In the genomic region with DNA sequence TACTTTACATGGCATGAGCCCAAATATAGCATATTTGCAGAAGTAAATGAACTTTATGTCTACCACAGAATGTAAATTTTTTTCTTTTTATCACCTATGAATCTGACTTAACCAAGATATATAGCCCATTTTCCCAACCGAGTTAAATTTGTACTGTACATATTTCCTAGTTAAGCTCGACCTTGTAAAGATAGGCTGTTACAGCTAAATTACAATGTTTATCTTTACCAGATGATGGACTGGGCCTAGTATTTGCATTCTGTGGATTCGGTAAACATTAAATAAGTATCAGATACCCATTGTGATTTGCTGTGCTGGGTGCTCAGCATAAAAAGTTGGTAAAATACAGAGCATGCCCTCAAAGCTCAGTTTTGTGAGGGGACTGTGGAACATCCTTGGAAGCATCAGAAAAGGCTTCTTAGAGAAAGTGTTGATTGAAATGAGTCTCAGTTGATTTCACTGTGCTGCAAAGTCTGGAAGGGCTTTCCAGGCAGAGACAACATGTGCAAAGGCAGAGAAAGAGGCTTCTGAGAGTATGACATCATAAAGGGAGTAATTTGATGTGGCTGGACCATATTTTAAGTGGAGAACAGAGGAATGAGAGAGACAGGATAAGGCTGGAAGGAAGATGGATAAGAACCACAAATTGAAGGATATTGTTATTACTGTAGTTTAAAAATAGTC, we compare ENCODE assay signal across 15 cellular contexts. TPM values are rescaled to one million over a fixed set of nuclear protein-coding genes. Genes with fewer than 3 reads are reported as not detected.
DNase-seq lines count a peak whose midpoint lies in the region; ATAC-seq, FAIRE-seq and TF ChIP-seq lines count a peak whose summit lies in the region.
"Had no signal": no experiment of that assay in that cellular context is flagged by ENCODE, and none has a peak within 500 bp of the region (broad histone marks: within the 10 kb centered on the region; RNA-seq: fewer than 3 reads in every experiment).

No MANE protein-coding gene starts in this region.

- H3K79me2 ChIP-seq in GM12878 (ENCODE audit: control insufficient read depth, insufficient read depth, low read length): no peaks in the 10 kb centered on the region
- H3K79me2 ChIP-seq in trophoblast cell (ENCODE audit: control insufficient read depth, insufficient read depth, low read length, poor library complexity): no peaks in the 10 kb centered on the region

- H3K18ac ChIP-seq in IMR-90 (ENCODE audit: low read depth, low read length) (peak overlapping the region; percentile 52; the same call in 1 of the 2 replicates), trophoblast cell (ENCODE audit: low read length) (peak overlapping the region; percentile 53)

- no peak overlapping the region for H2AFZ ChIP-seq in IMR-90 (replicated peaks; ENCODE audit: low read length, poor library complexity)
- no peak overlapping the region for H2AFZ ChIP-seq in GM12878 (ENCODE audit: control insufficient read depth, low read depth, low read length)
- no peak overlapping the region for H2AFZ ChIP-seq in trophoblast cell (ENCODE audit: insufficient read depth, low read length, poor library complexity)

- H4K12ac ChIP-seq in trophoblast cell (ENCODE audit: low read depth, low read length): no peak overlapping the region

- H3K14ac ChIP-seq in IMR-90 (replicated peaks; ENCODE audit: low read depth, low read length) (peak overlapping the region; percentile 26), trophoblast cell (ENCODE audit: low read length) (no peak overlapping the region)

- no peak for FAIRE-seq in GM12878 (lab: Jason Lieb, UNC)

- TF ChIP-seq EP300 in GM12878 (IDR thresholded peaks at IDR 0.05; ENCODE audit: borderline replicate concordance in 1 of 2, control insufficient read depth in 1 of 2, low read depth in 2 of 2, low read length in 2 of 2): no peak

- CTCF ChIA-PET in IMR-90 (lab: Yijun Ruan, JAX): no interaction called here
- CTCF ChIA-PET in GM12878 (lab: Yijun Ruan, JAX): interaction anchor here (0.5 to 2.1 kb wide), 2 partner anchors 18 to 148 kb away, joined by 3 to 5 read pairs; no protein-coding TSS in a partner anchor

- H2AK5ac ChIP-seq in IMR-90 (ENCODE audit: low read depth, low read length): no peak overlapping the region
- H2AK5ac ChIP-seq in trophoblast cell (ENCODE audit: low read length): no peak overlapping the region

- H2BK120ac ChIP-seq in IMR-90 (ENCODE audit: low read depth, low read length) (no peak overlapping the region), trophoblast cell (ENCODE audit: insufficient read depth, low read length, poor library complexity) (no peak overlapping the region)

- POLR2A ChIA-PET in IMR-90 (lab: Charles Lee; ENCODE audit: unreplicated experiment) (interaction anchor here (1.1 kb wide), 1 partner anchor 10 kb away, joined by 3 read pairs; no protein-coding TSS in a partner anchor), GM12878 (lab: Charles Lee) (interaction anchor here (0.5 kb wide), 1 partner anchor 110 kb away, joined by 3 read pairs; no protein-coding TSS in a partner anchor)

- no peaks in the 10 kb centered on the region for H3K27me3 Mint-ChIP-seq in activated T-cell treated with anti-CD3 and anti-CD28 coated beads, Interleukin-2, amount 50 U/mL, for 72 hours (ENCODE audit: low read depth)
- H3K27me3 Mint-ChIP-seq: activated CD8-positive, alpha-beta T cell treated with anti-CD3 and anti-CD28 coated beads for 36 hours; IgD-negative memory B cell had no signal

- peaks cover 14% of the 10 kb centered on the region for H3K4me1 ChIP-seq in IMR-90 (ENCODE audit: control insufficient read depth, insufficient read depth, low read length)
- no peaks in the 10 kb centered on the region for H3K4me1 ChIP-seq in GM12878 (ENCODE audit: control insufficient read depth, insufficient read depth, low read length)
- no peaks in the 10 kb centered on the region for H3K4me1 ChIP-seq in trophoblast cell (ENCODE audit: control insufficient read depth in 1 of 2, insufficient read depth in 2 of 2, low read length in 2 of 2)
- no peaks in the 10 kb centered on the region for H3K4me1 ChIP-seq in spleen
- H3K4me1 ChIP-seq: ascending aorta had no signal

- TF ChIP-seq POLR2A in IMR-90 (IDR thresholded peaks at IDR 0.05; ENCODE audit: low read depth, low read length) (no peak), GM12878 (IDR thresholded peaks at IDR 0.05; ENCODE audit: low read depth, low read length) (no peak), spleen (IDR thresholded peaks at IDR 0.05) (no peak)

- no peaks in the 10 kb centered on the region for H3K27me3 ChIP-seq in IMR-90 (ENCODE audit: control insufficient read depth, insufficient read depth, low read length)
- H3K27me3 ChIP-seq in GM12878 (replicated peaks in 1 of 2; ENCODE audit: control insufficient read depth in 2 of 2, insufficient read depth in 2 of 2, low read length in 1 of 2): no peaks in the 10 kb centered on the region
- H3K27me3 ChIP-seq in trophoblast cell (ENCODE audit: insufficient read depth, low read length): no peaks in the 10 kb centered on the region
- no peaks in the 10 kb centered on the region for H3K27me3 ChIP-seq in spleen (replicated peaks in 1 of 7)
- H3K27me3 ChIP-seq: ascending aorta, ovary had no signal

- H4K5ac ChIP-seq in IMR-90 (ENCODE audit: low read depth, low read length): no peak overlapping the region; the same call in 1 of the 2 replicates

- intact Hi-C loops in IMR-90 (cut with micrococcal nuclease): no loop called here
- intact Hi-C loops in GM12878 (cut with micrococcal nuclease; ENCODE audit: unreplicated experiment): no loop called here
- intact Hi-C loops in spleen (cut with DNase I; ENCODE audit: low total_unique reads): no loop called here

- H2BK15ac ChIP-seq in IMR-90 (ENCODE audit: low read depth, low read length): no peak overlapping the region

- H2BK20ac ChIP-seq in IMR-90 (ENCODE audit: low read depth, low read length): no peak overlapping the region

- in situ Hi-C loops in IMR-90 (cut with MboI; ENCODE audit: low sequenced_read_pairs) (no loop called here), GM12878 (cut with MboI) (no loop called here)

- H3K23ac ChIP-seq in IMR-90 (ENCODE audit: low read depth, low read length) (peak overlapping the region; percentile 12; the same call in 1 of the 2 replicates), trophoblast cell (ENCODE audit: low read length) (no peak overlapping the region)

- TF ChIP-seq RAD21 in IMR-90 (IDR thresholded peaks at IDR 0.05; ENCODE audit: low read length): no peak
- no peak for TF ChIP-seq RAD21 in GM12878 (IDR thresholded peaks at IDR 0.05; ENCODE audit: insufficient read depth, low read depth, low read length)

- H2BK12ac ChIP-seq in trophoblast cell (ENCODE audit: low read length): no peak overlapping the region

- RAD21 ChIA-PET in GM12878 (lab: Charles Lee; ENCODE audit: unreplicated experiment): interaction anchor here (0.6 kb wide), 1 partner anchor 207 kb away, joined by 3 read pairs; no protein-coding TSS in a partner anchor

- peak overlapping the region; percentile 33; the same call in 1 of the 2 replicates for H3K4me2 ChIP-seq in IMR-90 (ENCODE audit: low read depth, low read length)
- H3K4me2 ChIP-seq in GM12878 (ENCODE audit: control insufficient read depth, insufficient read depth): no peak overlapping the region
- H3K4me2 ChIP-seq in trophoblast cell (ENCODE audit: low read length): no peak overlapping the region

- H3K79me1 ChIP-seq in IMR-90 (ENCODE audit: low read depth in 1 of 2, low read length in 2 of 2) (peaks cover 22 to 44% of the 10 kb centered on the region in 2 experiments), trophoblast cell (ENCODE audit: low read length) (no peaks in the 10 kb centered on the region)

- dilution Hi-C loops in IMR-90 (cut with HindIII; ENCODE audit: low sequenced_read_pairs, unreplicated experiment): no loop called here

- peaks cover 13% of the 10 kb centered on the region for H3K4me1 Mint-ChIP-seq in activated T-cell treated with anti-CD3 and anti-CD28 coated beads, Interleukin-2, amount 50 U/mL, for 72 hours (ENCODE audit: low read depth)

- H4K8ac ChIP-seq in IMR-90 (ENCODE audit: low read depth in 2 of 2, low read length in 2 of 2) (no peak overlapping the region), trophoblast cell (ENCODE audit: low read depth, low read length) (no peak overlapping the region)

- peaks cover 4 to 41% of the 10 kb centered on the region in 2 donors for H3K36me3 Mint-ChIP-seq in activated T-cell treated with anti-CD3 and anti-CD28 coated beads, Interleukin-2, amount 50 U/mL, for 72 hours (ENCODE audit: insufficient read depth in 2 of 2)
- H3K36me3 Mint-ChIP-seq: IgD-negative memory B cell had no signal

- H3K4me3 ChIP-seq in IMR-90 (ENCODE audit: insufficient read depth, low read depth, low read length) (no peak overlapping the region), GM12878 (no peak overlapping the region), trophoblast cell (ENCODE audit: low read depth, low read length) (no peak overlapping the region), spleen (no peak overlapping the region)
- H3K4me3 ChIP-seq: ascending aorta, coronary artery, ovary had no signal

- H3K36me3 ChIP-seq in IMR-90 (ENCODE audit: control insufficient read depth, insufficient read depth, low read length): peaks cover 42% of the 10 kb centered on the region
- peaks cover 8 to 18% of the 10 kb centered on the region in 2 experiments for H3K36me3 ChIP-seq in GM12878 (ENCODE audit: control insufficient read depth in 2 of 2, insufficient read depth in 2 of 2, low read length in 1 of 2)
- peaks cover 47 to 49% of the 10 kb centered on the region in 2 experiments for H3K36me3 ChIP-seq in trophoblast cell (ENCODE audit: control insufficient read depth in 1 of 2, insufficient read depth in 2 of 2, low read length in 2 of 2)
- peaks cover 0 to 100% (median 91%) of the 10 kb centered on the region in 6 donors for H3K36me3 ChIP-seq in spleen
- H3K36me3 ChIP-seq: ovary had no signal

- H4K91ac ChIP-seq in IMR-90 (ENCODE audit: insufficient read depth, low read depth, low read length) (no peak overlapping the region), trophoblast cell (ENCODE audit: low read depth, low read length) (no peak overlapping the region)

- SMC1A ChIA-PET in GM12878 (lab: Charles Lee; ENCODE audit: uncharacterized antibody, unreplicated experiment): no interaction called here

- peaks cover 13% of the 10 kb centered on the region for H3K9me1 ChIP-seq in IMR-90 (ENCODE audit: insufficient read depth, low read length)

- DNase-seq in activated T-cell treated with anti-CD3 and anti-CD28 coated beads, Interleukin-2, amount 50 U/mL, for 72 hours: no peak
- no peak for DNase-seq in activated T-cell treated with anti-CD3 and anti-CD28 coated beads, Interleukin-2, amount 50 U/mL, for 48 hours
- DNase-seq in IMR-90 (peak; percentile 55), GM12878 (ENCODE audit: low read depth, low spot score) (no peak), trophoblast cell (no peak), spleen (no peak)
- DNase-seq in stimulated activated CD4-positive, alpha-beta T cell treated with anti-CD3 and anti-CD28 coated beads, Interleukin-2, amount 100 ng/mL, for 24 hours: no peak
- DNase-seq: activated CD8-positive, alpha-beta T cell treated with anti-CD3 and anti-CD28 coated beads for 36 hours; NCI-H82; ovary; stimulated activated CD4-positive, alpha-beta T cell treated with anti-CD3 and anti-CD28 coated beads, Interleukin-4, amount 100 ng/mL, for 24 hours had no signal

- H3K9me3 Mint-ChIP-seq in activated T-cell treated with anti-CD3 and anti-CD28 coated beads, Interleukin-2, amount 50 U/mL, for 72 hours: no peaks in the 10 kb centered on the region
- H3K9me3 Mint-ChIP-seq: activated CD8-positive, alpha-beta T cell treated with anti-CD3 and anti-CD28 coated beads for 36 hours; IgD-negative memory B cell had no signal

- H3K4ac ChIP-seq in IMR-90 (ENCODE audit: low read depth, low read length) (no peak overlapping the region), trophoblast cell (ENCODE audit: low read depth, low read length) (no peak overlapping the region)

- H3K27ac ChIP-seq in IMR-90 (ENCODE audit: insufficient read depth, low read length) (peak overlapping the region; percentile 52), GM12878 (ENCODE audit: control insufficient read depth, insufficient read depth) (no peak overlapping the region), trophoblast cell (ENCODE audit: low read depth, low read length) (no peak overlapping the region), spleen (no peak overlapping the region)
- H3K27ac ChIP-seq: ascending aorta, coronary artery, ovary had no signal

- WGBS in IMR-90 (ENCODE audit: extremely low coverage in 2 of 2, insufficient read length in 1 of 2), 2 experiments: no CpG with 5 or more reads among the region's 3 CpGs
- 97% methylated on average over 3 of the region's 3 CpGs for WGBS in GM12878 (ENCODE audit: insufficient coverage, insufficient replicate concordance, low lambda C conversion rate, missing lambda C conversion rate)
- WGBS in trophoblast cell (ENCODE audit: extremely low coverage, insufficient coverage, insufficient read length): no CpG with 5 or more reads among the region's 3 CpGs
- WGBS in spleen, 5 donors: 95 to 96% (median 95%) methylated on average over 3 of the region's 3 CpGs

- H3K4me3 Mint-ChIP-seq in activated T-cell treated with anti-CD3 and anti-CD28 coated beads, Interleukin-2, amount 50 U/mL, for 72 hours: no peak overlapping the region
- H3K4me3 Mint-ChIP-seq: activated CD8-positive, alpha-beta T cell treated with anti-CD3 and anti-CD28 coated beads for 36 hours; IgD-negative memory B cell had no signal

- H3K9ac ChIP-seq in IMR-90 (ENCODE audit: low read depth, low read length): no peak overlapping the region
- no peak overlapping the region for H3K9ac ChIP-seq in GM12878 (ENCODE audit: control insufficient read depth, insufficient read depth, low read length)
- no peak overlapping the region for H3K9ac ChIP-seq in trophoblast cell (ENCODE audit: low read length)

- H3K27ac Mint-ChIP-seq in activated T-cell treated with anti-CD3 and anti-CD28 coated beads, Interleukin-2, amount 50 U/mL, for 72 hours: peak overlapping the region; percentile 27
- H3K27ac Mint-ChIP-seq: activated CD8-positive, alpha-beta T cell treated with anti-CD3 and anti-CD28 coated beads for 36 hours had no signal

- BruUV-seq in IMR-90 (replicated peaks; lab: Mats Ljungman, UMichigan) (no TSS peak), GM12878 (replicated peaks; lab: Mats Ljungman, UMichigan) (TSS peak; percentile 27)

- H4K20me1 ChIP-seq in IMR-90 (ENCODE audit: insufficient read depth, low read length) (peaks cover 7% of the 10 kb centered on the region; the same call in 1 of the 2 replicates), GM12878 (ENCODE audit: control insufficient read depth, insufficient read depth) (no peaks in the 10 kb centered on the region)

- H2AK9ac ChIP-seq in IMR-90 (replicated peaks; ENCODE audit: low read depth, low read length, poor library complexity): no peak overlapping the region

- TF ChIP-seq CTCF in IMR-90 (conservative IDR thresholded peaks at IDR 0.05; ENCODE audit: low read depth, low read length) (no peak), GM12878 (IDR thresholded peaks at IDR 0.05 in 2 of 3, conservative IDR thresholded peaks at IDR 0.05 in 1 of 3; ENCODE audit: control insufficient read depth in 2 of 3, extremely low read depth in 1 of 3, insufficient read depth in 1 of 3, low read depth in 3 of 3, low read length in 3 of 3) (no peak), spleen (IDR thresholded peaks at IDR 0.05 in 8 of 11, conservative IDR thresholded peaks at IDR 0.05 in 3 of 11) (no peak)

- H3K56ac ChIP-seq in IMR-90 (ENCODE audit: extremely low read depth, insufficient read depth, low read length): no peak overlapping the region

- H3K9me3 ChIP-seq in IMR-90 (ENCODE audit: control insufficient read depth, insufficient read depth, low read length) (no peaks in the 10 kb centered on the region), GM12878 (replicated peaks; ENCODE audit: control insufficient read depth, insufficient read depth, low read length) (no peaks in the 10 kb centered on the region), trophoblast cell (ENCODE audit: insufficient read depth, low read depth, low read length) (no peaks in the 10 kb centered on the region), spleen (no peaks in the 10 kb centered on the region)
- H3K9me3 ChIP-seq: ascending aorta, ovary had no signal

- peak overlapping the region; percentile 86 for H2BK5ac ChIP-seq in IMR-90 (ENCODE audit: low read depth, low read length, poor library complexity, severe bottlenecking)
- H2BK5ac ChIP-seq in trophoblast cell (ENCODE audit: low read depth, low read length, poor library complexity): no peak overlapping the region

- no peak for ATAC-seq in activated T-cell treated with anti-CD3 and anti-CD28 coated beads, Interleukin-2, amount 50 U/mL, for 72 hours (replicated peaks in 1 of 2)
- ATAC-seq in IMR-90 (ENCODE audit: low read depth): peak; percentile 67
- no peak for ATAC-seq in GM12878
- ATAC-seq in HG02763 (IDR thresholded peaks at IDR 0.05; ENCODE audit: unreplicated experiment): no peak
- ATAC-seq: activated CD8-positive, alpha-beta T cell treated with anti-CD3 and anti-CD28 coated beads for 36 hours had no signal

RNA-seq across cellular contexts. Expression of a gene that starts 27.4 kb away (rescaled TPM):
- 10 to 100 TPM; 30.2 to 32.7 TPM for total RNA-seq in activated T-cell treated with anti-CD3 and anti-CD28 coated beads, Interleukin-2, amount 50 U/mL, for 72 hours
- total RNA-seq in IMR-90 (2012; rRNA removed) (23.5 and 39.4 TPM in 2 replicates), GM12878 (2014; rRNA removed) (18.7 and 20.5 TPM in 2 replicates), GM12878 (2014; rRNA removed; fragmentation: Illumina TruSeq; extraction: Trizol) (29.9 and 31.6 TPM in 2 replicates), GM12878 (2021) (15.8 and 16.2 TPM in 2 replicates), spleen (10 to 100 TPM; 45.1 to 57.6 (median 52.6) TPM)
- polyA plus RNA-seq in IMR-90 (2012; rRNA removed) (11.1 and 14.0 TPM in 2 replicates), GM12878 (2011; rRNA removed) (22.6 and 40.2 TPM in 2 replicates), GM12878 (2014; fragmentation: Illumina TruSeq; extraction: Trizol) (19.1 and 24.4 TPM in 2 replicates), GM12878 (2014; fragmentation: Nextera tagmentation; extraction: Ambion mirVana) (1 to 10 TPM; 5.5 to 7.1 TPM), GM12878 (2014; rRNA removed) (13.1 and 16.8 TPM in 2 replicates), GM12878 (2016; fragmentation: Nextera tagmentation; extraction: Ambion mirVana) (10 to 100 TPM; 13.1 to 15.2 TPM), spleen (10 to 100 TPM; 14.8 to 18.1 (median 15.5) TPM)
- polyA plus RNA-seq in IMR-90 (2012; cell fraction: cytosol; rRNA removed): 1.3 and 1.9 TPM in 2 replicates
- polyA plus RNA-seq in IMR-90 (2012; cell fraction: nucleus; rRNA removed; ENCODE audit: low replicate concordance): 2.8 and 23.9 TPM in 2 replicates
- 132 and 142 TPM in 2 replicates for total RNA-seq in GM12878 (2013; cell fraction: nucleolus; rRNA removed)
- 6.5 TPM for polyA plus RNA-seq in GM12878 (2011; ENCODE audit: low read depth)
- 5.8 and 7.3 TPM in 2 replicates for polyA plus RNA-seq in GM12878 (2011; cell fraction: cytosol; rRNA removed)
- 18.8 and 19.7 TPM in 2 replicates for polyA plus RNA-seq in GM12878 (2011; cell fraction: nucleus; rRNA removed)
- 9.3 and 15.2 TPM in 2 replicates for polyA plus RNA-seq in GM12878 (2012)
- 16.0 and 28.6 TPM in 2 replicates for polyA minus RNA-seq in GM12878 (2011; rRNA and poly(A)+ RNA removed)
- polyA minus RNA-seq in GM12878 (2011; cell fraction: cytosol; rRNA and poly(A)+ RNA removed): 7.9 TPM in 2 replicates
- polyA minus RNA-seq in GM12878 (2011; cell fraction: nucleus; rRNA and poly(A)+ RNA removed): 17.8 and 22.4 TPM in 2 replicates
- 21.7 and 22.7 TPM in 2 replicates for polyA plus RNA-seq in trophoblast cell (2013)

RNA-seq across cellular contexts. Expression of a gene that starts 37.8 kb away (rescaled TPM):
- 10 to 100 TPM; 26.0 to 35.1 TPM for total RNA-seq in activated T-cell treated with anti-CD3 and anti-CD28 coated beads, Interleukin-2, amount 50 U/mL, for 72 hours
- total RNA-seq in IMR-90 (2012; rRNA removed): 4.5 and 4.7 TPM in 2 replicates
- 6.3 and 6.4 TPM in 2 replicates for polyA plus RNA-seq in IMR-90 (2012; rRNA removed)
- 2.1 and 2.9 TPM in 2 replicates for polyA plus RNA-seq in IMR-90 (2012; cell fraction: cytosol; rRNA removed)
- polyA plus RNA-seq in IMR-90 (2012; cell fraction: nucleus; rRNA removed; ENCODE audit: low replicate concordance): 2.1 and 4.5 TPM in 2 replicates
- 6.5 and 6.7 TPM in 2 replicates for total RNA-seq in GM12878 (2013; cell fraction: nucleolus; rRNA removed)
- total RNA-seq in GM12878 (2014; rRNA removed): 12.8 and 13.7 TPM in 2 replicates
- total RNA-seq in GM12878 (2014; rRNA removed; fragmentation: Illumina TruSeq; extraction: Trizol): 14.6 and 16.4 TPM in 2 replicates
- 24.8 TPM in 2 replicates for total RNA-seq in GM12878 (2021)
- 7.6 TPM for polyA plus RNA-seq in GM12878 (2011; ENCODE audit: low read depth)
- polyA plus RNA-seq in GM12878 (2011; rRNA removed): 13.6 and 18.2 TPM in 2 replicates
- 12.2 and 12.9 TPM in 2 replicates for polyA plus RNA-seq in GM12878 (2011; cell fraction: cytosol; rRNA removed)
- polyA plus RNA-seq in GM12878 (2011; cell fraction: nucleus; rRNA removed): 8.2 and 13.0 TPM in 2 replicates
- polyA plus RNA-seq in GM12878 (2012): 7.7 and 8.2 TPM in 2 replicates
- polyA plus RNA-seq in GM12878 (2014; fragmentation: Illumina TruSeq; extraction: Trizol): 18.8 and 21.4 TPM in 2 replicates
- 1 to 10 TPM; 5.9 TPM for polyA plus RNA-seq in GM12878 (2014; fragmentation: Nextera tagmentation; extraction: Ambion mirVana)
- 15.1 and 15.2 TPM in 2 replicates for polyA plus RNA-seq in GM12878 (2014; rRNA removed)
- 10 to 100 TPM; 31.4 to 31.5 TPM for polyA plus RNA-seq in GM12878 (2016; fragmentation: Nextera tagmentation; extraction: Ambion mirVana)
- 10.4 and 11.1 TPM in 2 replicates for polyA minus RNA-seq in GM12878 (2011; rRNA and poly(A)+ RNA removed)
- polyA minus RNA-seq in GM12878 (2011; cell fraction: cytosol; rRNA and poly(A)+ RNA removed): 7.6 and 9.8 TPM in 2 replicates
- polyA minus RNA-seq in GM12878 (2011; cell fraction: nucleus; rRNA and poly(A)+ RNA removed): 2.8 and 7.1 TPM in 2 replicates
- polyA plus RNA-seq in trophoblast cell (2013): 7.7 and 8.0 TPM in 2 replicates
- total RNA-seq in spleen: 1 to 10 TPM in 6 of 7 donors, under 1 TPM in 1; 0.51 to 3.7 (median 1.5) TPM
- 1 to 10 TPM in 2 of 3 donors, under 1 TPM in 1; 1.00 to 1.4 (median 1.2) TPM for polyA plus RNA-seq in spleen
